1 cellular context compared by ENCODE assay signal in genomic region chr7:151119055-151119415, GRCh38.
TF ChIP-seq lines count a peak whose summit lies in the region.

No MANE protein-coding gene starts in this region.

TF ChIP-seq in WTC11, 78 proteins besides CTCF, POLR2A, EP300 and RAD21:
- TF ChIP-seq USF2 (CRISPR knock-in tag; IDR thresholded peaks at IDR 0.05) (no peak), JAZF1 (CRISPR knock-in tag; IDR thresholded peaks at IDR 0.05) (no peak), FOXP4 (CRISPR knock-in tag; IDR thresholded peaks at IDR 0.05) (no peak), SMAD4 (CRISPR knock-in tag; IDR thresholded peaks at IDR 0.05) (no peak), NR2C2 (CRISPR knock-in tag; IDR thresholded peaks at IDR 0.05) (no peak), SP1 (CRISPR knock-in tag; conservative IDR thresholded peaks at IDR 0.05) (no peak), CDX4 (CRISPR knock-in tag; IDR thresholded peaks at IDR 0.05; ENCODE audit: borderline replicate concordance) (no peak), PREB (CRISPR knock-in tag; IDR thresholded peaks at IDR 0.05; ENCODE audit: borderline replicate concordance) (no peak), TEAD1 (CRISPR knock-in tag; IDR thresholded peaks at IDR 0.05) (no peak), ELF4 (CRISPR knock-in tag; IDR thresholded peaks at IDR 0.05; ENCODE audit: low read depth) (no peak), ZNF671 (CRISPR knock-in tag; IDR thresholded peaks at IDR 0.05) (no peak), HMGA2 (CRISPR knock-in tag; IDR thresholded peaks at IDR 0.05) (no peak), ZNF317 (CRISPR knock-in tag; IDR thresholded peaks at IDR 0.05; ENCODE audit: borderline replicate concordance, low read depth) (no peak), NFE2L1 (CRISPR knock-in tag; IDR thresholded peaks at IDR 0.05) (no peak), ATF3 (CRISPR knock-in tag; conservative IDR thresholded peaks at IDR 0.05) (no peak)
